20 cellular contexts compared by ENCODE assay signal in the genomic region with DNA sequence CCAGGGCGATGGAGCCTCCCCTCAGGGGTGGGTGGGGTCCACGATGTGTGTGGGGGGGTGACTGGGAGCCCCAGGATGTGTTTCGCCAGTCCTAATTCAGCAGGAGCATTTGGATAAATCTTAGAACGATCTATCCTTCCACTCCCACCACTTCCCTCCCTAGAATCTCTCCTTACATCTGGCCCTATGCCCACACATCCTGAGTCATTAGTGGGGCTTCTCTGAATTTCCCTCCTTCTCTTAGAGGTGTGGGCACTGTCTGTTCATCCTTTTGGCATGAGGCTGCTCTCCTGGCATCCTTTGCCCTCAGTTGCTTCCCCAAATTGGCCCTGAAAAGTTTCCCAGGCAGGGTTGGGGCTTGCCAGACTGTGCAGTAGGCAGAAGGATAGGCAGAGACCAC. TPM values are rescaled to one million over a fixed set of nuclear protein-coding genes. Genes with fewer than 3 reads are reported as not detected.
"Had no signal": no experiment of that assay in that cellular context is flagged by ENCODE, and none has a peak within 500 bp of the region (broad histone marks: within the 10 kb centered on the region; RNA-seq: fewer than 3 reads in every experiment).

No MANE protein-coding gene starts in this region.

- H3K36me3 ChIP-seq: spleen, upper lobe of right lung had no signal

- H3K27me3 ChIP-seq: body of pancreas, hepatocyte, upper lobe of right lung had no signal

- H3K27ac ChIP-seq: body of pancreas, foreskin keratinocyte, hepatocyte, spleen, upper lobe of right lung had no signal

- H3K79me2 ChIP-seq: hepatocyte had no signal

- H2AFZ ChIP-seq: hepatocyte had no signal

- DNase-seq: activated CD4-positive, alpha-beta memory T cell treated with anti-CD3 and anti-CD28 coated beads, Interleukin-2, amount 10 ng/mL, durations not matched to agents 7 days and 5 days; activated CD4-positive, alpha-beta T cell treated with anti-CD3 and anti-CD28 coated beads for 4 hours; activated CD8-positive, alpha-beta memory T cell treated with anti-CD3 and anti-CD28 coated beads, Interleukin-2, amount 10 ng/mL, durations not matched to agents 7 days and 5 days; activated naive CD4-positive, alpha-beta T cell; activated naive CD8-positive, alpha-beta T cell treated with anti-CD3 and anti-CD28 coated beads, Interleukin-2, amount 10 ng/mL, durations not matched to agents 7 days and 5 days; body of pancreas; caudate nucleus; foreskin keratinocyte; mesendoderm; naive thymus-derived CD8-positive, alpha-beta T cell; posterior cingulate gyrus; spleen; stimulated activated CD8-positive, alpha-beta memory T cell treated with anti-CD3 and anti-CD28 coated beads, Interleukin-4, amount 100 ng/mL, for 48 hours; stimulated activated naive CD4-positive, alpha-beta T cell; upper lobe of right lung had no signal

- H3K4me3 ChIP-seq: body of pancreas, hepatocyte, spleen, upper lobe of right lung had no signal

- H3K4me2 ChIP-seq: hepatocyte had no signal

- ATAC-seq: activated CD8-positive, alpha-beta memory T cell treated with anti-CD3 and anti-CD28 coated beads, Interleukin-2, amount 10 ng/mL, durations not matched to agents 7 days and 5 days; activated T-helper 17 cell treated with anti-CD3 and anti-CD28 coated beads, Interleukin-2, amount 50 U/mL, for 72 hours; body of pancreas; foreskin keratinocyte; naive thymus-derived CD8-positive, alpha-beta T cell; upper lobe of right lung; WTC11 had no signal

- H3K4me1 ChIP-seq: foreskin keratinocyte, spleen, upper lobe of right lung had no signal

- H3K9me3 ChIP-seq: body of pancreas, spleen, upper lobe of right lung had no signal

RNA-seq across cellular contexts. Expression of a gene that starts 1.6 kb away (rescaled TPM):
- total RNA-seq: activated CD4-positive, alpha-beta memory T cell treated with anti-CD3 and anti-CD28 coated beads, Interleukin-2, amount 10 ng/mL, durations not matched to agents 7 days and 5 days; activated CD8-positive, alpha-beta memory T cell treated with anti-CD3 and anti-CD28 coated beads, Interleukin-2, amount 10 ng/mL, durations not matched to agents 7 days and 5 days; activated naive CD8-positive, alpha-beta T cell treated with anti-CD3 and anti-CD28 coated beads, Interleukin-2, amount 10 ng/mL, durations not matched to agents 7 days and 5 days; activated T-helper 17 cell treated with anti-CD3 and anti-CD28 coated beads, Interleukin-2, amount 50 U/mL, for 72 hours; body of pancreas; dermis microvascular lymphatic vessel endothelial cell; foreskin keratinocyte; naive thymus-derived CD8-positive, alpha-beta T cell; renal cortical epithelial cell; spleen; upper lobe of right lung had no signal

RNA-seq across cellular contexts. Expression of a gene that starts 53.7 kb away (rescaled TPM):
- total RNA-seq: foreskin keratinocyte had no signal
